In genomic region chr2:95062247-95062646, GRCh38 we compare ENCODE assay signal across 15 cellular contexts. TPM values are rescaled to one million over a fixed set of nuclear protein-coding genes. Genes with fewer than 3 reads are reported as not detected.
A peak's percentile ranks its signal among the peaks of the same experiment; 100 is the strongest.
DNase-seq lines count a peak whose midpoint lies in the region; ATAC-seq, FAIRE-seq and TF ChIP-seq lines count a peak whose summit lies in the region.
"Had no signal": no experiment of that assay in that cellular context is flagged by ENCODE, and none has a peak within 500 bp of the region (broad histone marks: within the 10 kb centered on the region; RNA-seq: fewer than 3 reads in every experiment).

No MANE protein-coding gene starts in this region.

- BruUV-seq in PC-3 (replicated peaks; lab: Mats Ljungman, UMichigan) (no TSS peak), GM12878 (replicated peaks; lab: Mats Ljungman, UMichigan) (no TSS peak)

- no peaks in the 10 kb centered on the region for H3K27me3 Mint-ChIP-seq in activated CD4-positive, alpha-beta T cell treated with anti-CD3 and anti-CD28 coated beads for 36 hours
- peaks cover 40% of the 10 kb centered on the region for H3K27me3 Mint-ChIP-seq in osteocyte (ENCODE audit: unreplicated experiment)
- H3K27me3 Mint-ChIP-seq: naive B cell had no signal

- no peak for FAIRE-seq in GM12878 (lab: Jason Lieb, UNC)
- FAIRE-seq: A204.1, HTR-8/SVneo had no signal

- H3K4me1 Mint-ChIP-seq in activated CD4-positive, alpha-beta T cell treated with anti-CD3 and anti-CD28 coated beads for 36 hours = peaks cover 27% of the 10 kb centered on the region
- no peaks in the 10 kb centered on the region for H3K4me1 Mint-ChIP-seq in osteocyte (ENCODE audit: unreplicated experiment)
- H3K4me1 Mint-ChIP-seq: naive B cell had no signal

- no peak overlapping the region for H3K27ac ChIP-seq in PC-3 (ENCODE audit: low read length)
- H3K27ac ChIP-seq in GM12878 (ENCODE audit: control insufficient read depth, insufficient read depth) = peak overlapping the region; percentile 84
- H3K27ac ChIP-seq: uterus had no signal

- H2AFZ ChIP-seq in PC-3 (ENCODE audit: low read length) = peak overlapping the region; percentile 53; the same call in 1 of the 2 replicates
- no peak overlapping the region for H2AFZ ChIP-seq in GM12878 (ENCODE audit: control insufficient read depth, low read depth, low read length)

- TF ChIP-seq RAD21 in GM12878 (IDR thresholded peaks at IDR 0.05; ENCODE audit: insufficient read depth, low read depth, low read length) = no peak

- intact Hi-C loops in activated CD4-positive, alpha-beta T cell treated with anti-CD3 and anti-CD28 coated beads for 36 hours (cut with DNase I, micrococcal nuclease) = loop anchor here in 1 of 2 experiments (1.0 kb wide), 1 partner anchor 12 kb away; no protein-coding TSS in a partner anchor
- intact Hi-C loops in PC-3 (cut with micrococcal nuclease) = loop anchor here (5.0 kb wide), 1 partner anchor 40 kb away; no protein-coding TSS in a partner anchor
- intact Hi-C loops in GM12878 (cut with micrococcal nuclease; ENCODE audit: unreplicated experiment) = no loop called here

- POLR2A ChIA-PET in activated CD4-positive, alpha-beta T cell treated with anti-CD3 and anti-CD28 coated beads for 36 hours (lab: Charles Lee) = no interaction called here
- POLR2A ChIA-PET in PC-3 (lab: Charles Lee; ENCODE audit: unreplicated experiment) = no interaction called here
- POLR2A ChIA-PET in GM12878 (lab: Charles Lee) = interaction anchor here (0.9 to 3.6 kb wide), 8 partner anchors 8 to 38 kb away, joined by 3 to 20 read pairs (median 8); no protein-coding TSS in a partner anchor

- 79% methylated on average over 7 of the region's 7 CpGs for WGBS in GM12878 (ENCODE audit: insufficient coverage, insufficient replicate concordance, low lambda C conversion rate, missing lambda C conversion rate)

- no peak for TF ChIP-seq CTCF in PC-3 (conservative IDR thresholded peaks at IDR 0.05; ENCODE audit: low read depth, low read length)
- TF ChIP-seq CTCF in GM12878 (IDR thresholded peaks at IDR 0.05 in 2 of 3, conservative IDR thresholded peaks at IDR 0.05 in 1 of 3; ENCODE audit: control insufficient read depth in 2 of 3, extremely low read depth in 1 of 3, insufficient read depth in 1 of 3, low read depth in 3 of 3, low read length in 3 of 3) = no peak
- TF ChIP-seq CTCF in osteocyte (IDR thresholded peaks at IDR 0.05) = no peak

- H3F3A ChIP-seq in PC-3 (ENCODE audit: low read length, unreplicated experiment) = no peaks in the 10 kb centered on the region

- H3K9me2 ChIP-seq in PC-3 (replicated peaks; ENCODE audit: low read length) = no peaks in the 10 kb centered on the region

- no peaks in the 10 kb centered on the region for H3K36me3 Mint-ChIP-seq in activated CD4-positive, alpha-beta T cell treated with anti-CD3 and anti-CD28 coated beads for 36 hours (ENCODE audit: low read depth)
- no peaks in the 10 kb centered on the region for H3K36me3 Mint-ChIP-seq in osteocyte (ENCODE audit: unreplicated experiment)
- H3K36me3 Mint-ChIP-seq: naive B cell had no signal

- CTCF ChIA-PET in activated CD4-positive, alpha-beta T cell treated with anti-CD3 and anti-CD28 coated beads for 36 hours (lab: Charles Lee) = interaction anchor here (0.6 to 6.6 kb wide), 9 partner anchors 9 to 138 kb away, joined by 3 to 62 read pairs (median 6); no protein-coding TSS in a partner anchor
- CTCF ChIA-PET in PC-3 (lab: Charles Lee) (interaction anchor here (0.6 to 1.4 kb wide), 3 partner anchors 14 to 19 kb away, joined by 3 to 6 read pairs (median 3); no protein-coding TSS in a partner anchor), GM12878 (lab: Yijun Ruan, JAX) (interaction anchor here (1.0 to 9.1 kb wide), 8 partner anchors 9 to 144 kb away, joined by 3 to 154 read pairs (median 8); no protein-coding TSS in a partner anchor)

- peak; percentile 12 for ATAC-seq in activated CD4-positive, alpha-beta T cell treated with anti-CD3 and anti-CD28 coated beads for 36 hours
- no peak for ATAC-seq in PC-3
- ATAC-seq in GM12878 = peak; percentile 4; the same call in 1 of the 3 replicates
- no peak for ATAC-seq in GM19397 (IDR thresholded peaks at IDR 0.05; ENCODE audit: unreplicated experiment)
- no peak for ATAC-seq in GM18858 (IDR thresholded peaks at IDR 0.05; ENCODE audit: unreplicated experiment)
- ATAC-seq: left ventricle myocardium superior had no signal

- H3K4me1 ChIP-seq in PC-3 (ENCODE audit: insufficient read depth, low read length) (peaks cover 51% of the 10 kb centered on the region), GM12878 (ENCODE audit: control insufficient read depth, insufficient read depth, low read length) (peaks cover 27% of the 10 kb centered on the region)
- H3K4me1 ChIP-seq: uterus had no signal

- no peak overlapping the region for H3K4me3 Mint-ChIP-seq in activated CD4-positive, alpha-beta T cell treated with anti-CD3 and anti-CD28 coated beads for 36 hours
- H3K4me3 Mint-ChIP-seq in osteocyte (ENCODE audit: unreplicated experiment) = no peak overlapping the region
- H3K4me3 Mint-ChIP-seq: naive B cell had no signal

- peak overlapping the region; percentile 74 for H3K27ac Mint-ChIP-seq in activated CD4-positive, alpha-beta T cell treated with anti-CD3 and anti-CD28 coated beads for 36 hours
- H3K27ac Mint-ChIP-seq in osteocyte (ENCODE audit: unreplicated experiment) = no peak overlapping the region

- H3K4me2 ChIP-seq in PC-3 (ENCODE audit: low read length) (peak overlapping the region; percentile 17; the same call in 1 of the 2 replicates), GM12878 (ENCODE audit: control insufficient read depth, insufficient read depth) (peak overlapping the region; percentile 62; the same call in 1 of the 2 replicates)

- SMC1A ChIA-PET in GM12878 (lab: Charles Lee; ENCODE audit: uncharacterized antibody, unreplicated experiment) = interaction anchor here (1.0 to 4.5 kb wide), 8 partner anchors 9 to 54 kb away, joined by 4 to 44 read pairs (median 20); no protein-coding TSS in a partner anchor

- no peaks in the 10 kb centered on the region for H3K9me3 ChIP-seq in PC-3 (ENCODE audit: low read length)
- H3K9me3 ChIP-seq in GM12878 (replicated peaks; ENCODE audit: control insufficient read depth, insufficient read depth, low read length) = no peaks in the 10 kb centered on the region
- H3K9me3 ChIP-seq: MG63, uterus had no signal

- RAD21 ChIA-PET in GM12878 (lab: Charles Lee; ENCODE audit: unreplicated experiment) = interaction anchor here (1.5 to 3.1 kb wide), 6 partner anchors 7 to 39 kb away, joined by 5 to 40 read pairs (median 8); no protein-coding TSS in a partner anchor

- no peaks in the 10 kb centered on the region for H3K27me3 ChIP-seq in PC-3 (ENCODE audit: low read length)
- no peaks in the 10 kb centered on the region for H3K27me3 ChIP-seq in GM12878 (replicated peaks in 1 of 2; ENCODE audit: control insufficient read depth in 2 of 2, insufficient read depth in 2 of 2, low read length in 1 of 2)
- H3K27me3 ChIP-seq: MG63, uterus had no signal

- H3K36me3 ChIP-seq in PC-3 (ENCODE audit: low read depth, low read length) (no peaks in the 10 kb centered on the region), GM12878 (ENCODE audit: control insufficient read depth in 2 of 2, insufficient read depth in 2 of 2, low read length in 1 of 2) (no peaks in the 10 kb centered on the region)
- H3K36me3 ChIP-seq: MG63, uterus had no signal

- H3K9me3 Mint-ChIP-seq in activated CD4-positive, alpha-beta T cell treated with anti-CD3 and anti-CD28 coated beads for 36 hours (ENCODE audit: low read depth) = no peaks in the 10 kb centered on the region
- no peaks in the 10 kb centered on the region for H3K9me3 Mint-ChIP-seq in osteocyte (ENCODE audit: unreplicated experiment)
- H3K9me3 Mint-ChIP-seq: naive B cell had no signal

- in situ Hi-C loops in GM12878 (cut with MboI) = no loop called here

- H4K20me1 ChIP-seq in PC-3 (ENCODE audit: low read length) (no peaks in the 10 kb centered on the region), GM12878 (ENCODE audit: control insufficient read depth, insufficient read depth) (no peaks in the 10 kb centered on the region)

- H3K79me2 ChIP-seq in PC-3 (ENCODE audit: low read length) (no peaks in the 10 kb centered on the region), GM12878 (ENCODE audit: control insufficient read depth, insufficient read depth, low read length) (no peaks in the 10 kb centered on the region)

- DNase-seq in activated CD4-positive, alpha-beta T cell treated with anti-CD3 and anti-CD28 coated beads for 36 hours = no peak
- DNase-seq in activated CD4-positive, alpha-beta T cell treated with anti-CD3 and anti-CD28 coated beads for 4 hours = no peak
- no peak for DNase-seq in PC-3
- no peak for DNase-seq in GM12878 (ENCODE audit: low read depth, low spot score)
- peak; percentile 59 for DNase-seq in osteocyte (ENCODE audit: extremely low spot score, unreplicated experiment)
- DNase-seq in SIG-M5 treated with dmso at 0.1 percent for 504 hours (lab: John Stamatoyannopoulos, UW; ENCODE audit: unreplicated experiment) = no peak
- DNase-seq: GF-D8, left ventricle myocardium superior, MG63, naive B cell, uterus had no signal

- TF ChIP-seq EP300 in GM12878 (IDR thresholded peaks at IDR 0.05; ENCODE audit: borderline replicate concordance in 1 of 2, control insufficient read depth in 1 of 2, low read depth in 2 of 2, low read length in 2 of 2) = no peak

- no peak for TF ChIP-seq POLR2A in GM12878 (IDR thresholded peaks at IDR 0.05; ENCODE audit: low read depth, low read length)

- H3K9ac ChIP-seq in PC-3 (ENCODE audit: low read length) (no peak overlapping the region), GM12878 (ENCODE audit: control insufficient read depth, insufficient read depth, low read length) (no peak overlapping the region)

- H3K4me3 ChIP-seq in PC-3 (ENCODE audit: low read length) = no peak overlapping the region
- no peak overlapping the region for H3K4me3 ChIP-seq in GM12878
- H3K4me3 ChIP-seq: MG63, uterus had no signal

RNA-seq across cellular contexts. Expression of gene MAL, which starts 36.7 kb away (rescaled TPM):
- 10 to 100 TPM; 35.4 to 43.3 TPM for total RNA-seq in activated CD4-positive, alpha-beta T cell treated with anti-CD3 and anti-CD28 coated beads for 36 hours
- total RNA-seq in PC-3 (2014; rRNA removed) = 0.63 and 1.6 TPM in 2 replicates
- total RNA-seq in GM12878 (2013; cell fraction: nucleolus; rRNA removed) = 15.0 and 16.0 TPM in 2 replicates
- 1.7 and 1.9 TPM in 2 replicates for total RNA-seq in GM12878 (2014; rRNA removed)
- total RNA-seq in GM12878 (2014; rRNA removed; fragmentation: Illumina TruSeq; extraction: Trizol) = 1.1 and 1.3 TPM in 2 replicates
- 1.2 and 1.8 TPM in 2 replicates for total RNA-seq in GM12878 (2021)
- polyA plus RNA-seq in GM12878 (2011; ENCODE audit: low read depth) = 6.6 TPM
- polyA plus RNA-seq in GM12878 (2011; rRNA removed) = 3.0 and 4.5 TPM in 2 replicates
- polyA plus RNA-seq in GM12878 (2011; cell fraction: cytosol; rRNA removed) = 6.5 and 8.7 TPM in 2 replicates
- 3.5 and 4.5 TPM in 2 replicates for polyA plus RNA-seq in GM12878 (2011; cell fraction: nucleus; rRNA removed)
- 14.4 and 19.8 TPM in 2 replicates for polyA plus RNA-seq in GM12878 (2012)
- 1.6 and 2.4 TPM in 2 replicates for polyA plus RNA-seq in GM12878 (2014; fragmentation: Illumina TruSeq; extraction: Trizol)
- polyA plus RNA-seq in GM12878 (2014; fragmentation: Nextera tagmentation; extraction: Ambion mirVana) = 1 to 10 TPM; 1.4 to 1.8 TPM
- 1.4 and 1.7 TPM in 2 replicates for polyA plus RNA-seq in GM12878 (2014; rRNA removed)
- 1 to 10 TPM; 2.4 to 3.1 TPM for polyA plus RNA-seq in GM12878 (2016; fragmentation: Nextera tagmentation; extraction: Ambion mirVana)
- 1.8 and 2.3 TPM in 2 replicates for polyA minus RNA-seq in GM12878 (2011; rRNA and poly(A)+ RNA removed)
- 1.7 and 4.0 TPM in 2 replicates for polyA minus RNA-seq in GM12878 (2011; cell fraction: cytosol; rRNA and poly(A)+ RNA removed)
- polyA minus RNA-seq in GM12878 (2011; cell fraction: nucleus; rRNA and poly(A)+ RNA removed) = 0.60 and 0.77 TPM in 2 replicates
- total RNA-seq in osteocyte = not detected in 2 replicates

RNA-seq across cellular contexts. Expression of gene MRPS5, which starts 59.4 kb away (rescaled TPM):
- 10 to 100 TPM; 90.7 to 97.1 TPM for total RNA-seq in activated CD4-positive, alpha-beta T cell treated with anti-CD3 and anti-CD28 coated beads for 36 hours
- 107 and 136 TPM in 2 replicates for total RNA-seq in PC-3 (2014; rRNA removed)
- 70.4 and 75.6 TPM in 2 replicates for total RNA-seq in GM12878 (2013; cell fraction: nucleolus; rRNA removed)
- total RNA-seq in GM12878 (2014; rRNA removed) = 70.6 and 82.1 TPM in 2 replicates
- total RNA-seq in GM12878 (2014; rRNA removed; fragmentation: Illumina TruSeq; extraction: Trizol) = 73.2 and 77.9 TPM in 2 replicates
- 54.3 and 58.1 TPM in 2 replicates for total RNA-seq in GM12878 (2021)
- polyA plus RNA-seq in GM12878 (2011; ENCODE audit: low read depth) = 24.8 TPM
- 86.6 and 93.6 TPM in 2 replicates for polyA plus RNA-seq in GM12878 (2011; rRNA removed)
- 65.6 and 74.2 TPM in 2 replicates for polyA plus RNA-seq in GM12878 (2011; cell fraction: cytosol; rRNA removed)
- 82.7 and 95.6 TPM in 2 replicates for polyA plus RNA-seq in GM12878 (2011; cell fraction: nucleus; rRNA removed)
- 42.6 and 52.4 TPM in 2 replicates for polyA plus RNA-seq in GM12878 (2012)
- 88.5 and 90.5 TPM in 2 replicates for polyA plus RNA-seq in GM12878 (2014; fragmentation: Illumina TruSeq; extraction: Trizol)
- polyA plus RNA-seq in GM12878 (2014; fragmentation: Nextera tagmentation; extraction: Ambion mirVana) = 10 to 100 TPM; 54.8 to 77.0 TPM
- 90.0 and 93.0 TPM in 2 replicates for polyA plus RNA-seq in GM12878 (2014; rRNA removed)
- polyA plus RNA-seq in GM12878 (2016; fragmentation: Nextera tagmentation; extraction: Ambion mirVana) = 10 to 100 TPM; 68.9 to 75.7 TPM
- polyA minus RNA-seq in GM12878 (2011; rRNA and poly(A)+ RNA removed) = 44.3 and 47.5 TPM in 2 replicates
- 20.6 and 21.8 TPM in 2 replicates for polyA minus RNA-seq in GM12878 (2011; cell fraction: cytosol; rRNA and poly(A)+ RNA removed)
- polyA minus RNA-seq in GM12878 (2011; cell fraction: nucleus; rRNA and poly(A)+ RNA removed) = 28.8 and 49.8 TPM in 2 replicates
- total RNA-seq in osteocyte = 43.3 and 44.8 TPM in 2 replicates

Comparison
In these comparisons a context has a peak if more than half of its experiments do, and no peak if none do; other contexts are left out.
1. ATAC-seq: peak in activated CD4-positive, alpha-beta T cell treated with anti-CD3 and anti-CD28 coated beads for 36 hours (single experiment) and GM12878 (single experiment); none in PC-3 (single experiment), GM19397 (single experiment) and GM18858 (single experiment).